Comparison of ENCODE assay signal across 30 cellular contexts in the genomic region with DNA sequence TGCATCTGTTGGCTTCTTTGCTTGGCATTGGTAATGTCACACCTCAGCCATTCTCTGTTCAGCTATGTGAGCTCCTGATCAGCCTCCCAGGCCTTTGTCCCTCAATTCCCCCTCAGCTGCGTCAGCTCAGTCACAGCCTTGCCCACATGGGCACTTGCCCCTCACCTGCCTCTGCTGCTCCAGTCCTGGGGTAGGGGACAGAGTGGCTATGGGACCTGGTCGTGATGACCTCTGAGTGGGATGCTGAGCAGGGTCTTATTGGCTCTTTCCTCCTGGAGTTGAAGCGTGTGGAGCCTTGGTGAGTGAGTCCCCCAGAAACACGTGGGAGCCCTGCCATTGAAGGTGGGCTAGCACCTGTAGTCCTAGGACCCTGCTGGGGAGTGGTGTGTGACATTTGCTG.
"Had no signal": no experiment of that assay in that cellular context is flagged by ENCODE, and none has a peak within 500 bp of the region (broad histone marks: within the 10 kb centered on the region; RNA-seq: fewer than 3 reads in every experiment).

No MANE protein-coding gene starts in this region.

- H3K27ac ChIP-seq: adrenal gland, body of pancreas, esophagus muscularis mucosa, foreskin keratinocyte, gastrocnemius medialis, WERI-Rb-1 had no signal

- ATAC-seq: activated CD4-positive, CD25-positive, alpha-beta regulatory T cell treated with anti-CD3 and anti-CD28 coated beads, Interleukin-2, amount 50 U/mL, for 24 hours; activated CD8-positive, alpha-beta T cell treated with anti-CD3 and anti-CD28 coated beads for 36 hours; activated naive CD8-positive, alpha-beta T cell treated with anti-CD3 and anti-CD28 coated beads, Interleukin-2, amount 50 U/mL, for 24 hours; body of pancreas; effector memory CD8-positive, alpha-beta T cell; foreskin keratinocyte; gastrocnemius medialis; T-helper 17 cell had no signal

- H3K4me1 Mint-ChIP-seq: activated B cell treated with CpG ODN at 0.5 μM for 24 hours had no signal

- H3K4me3 Mint-ChIP-seq: activated B cell treated with CpG ODN at 0.5 μM for 24 hours; activated CD8-positive, alpha-beta T cell treated with anti-CD3 and anti-CD28 coated beads for 36 hours; activated naive CD4-positive, alpha-beta T cell treated with anti-CD3 and anti-CD28 coated beads for 36 hours; activated naive CD4-positive, alpha-beta T cell treated with anti-CD3 and anti-CD28 coated beads, Interleukin-2, amount 50 U/mL, for 24 hours; activated naive CD8-positive, alpha-beta T cell treated with anti-CD3 and anti-CD28 coated beads for 36 hours; activated naive CD8-positive, alpha-beta T cell treated with anti-CD3 and anti-CD28 coated beads, Interleukin-2, amount 50 U/mL, for 24 hours; activated T-helper 1 cell treated with anti-CD3 and anti-CD28 coated beads, Interleukin-12 subunit alpha, Interleukin-12 subunit beta, Interleukin-2, Interleukin-4 antibody, amounts not matched to agents 30 ng/mL and 10 ng/mL and 1 ng/mL, durations not matched to agents 14 hours and 24 hours and 36 hours; effector memory CD8-positive, alpha-beta T cell; T-helper 17 cell; T-helper 2 cell treated with Interferon-gamma antibody and Interleukin-4, amounts not matched to agents 5 μg/mL and 100 μg/mL, for 36 hours had no signal

- H3K4me1 ChIP-seq: adrenal gland, body of pancreas, foreskin keratinocyte had no signal

- H3K9me3 ChIP-seq: adrenal gland, body of pancreas, esophagus muscularis mucosa, gastrocnemius medialis had no signal

- DNase-seq: activated B cell treated with CpG ODN at 0.5 μM for 24 hours; activated CD4-positive, alpha-beta T cell treated with anti-CD3 and anti-CD28 coated beads for 48 hours; activated CD4-positive, alpha-beta T cell treated with anti-CD3 and anti-CD28 coated beads, Interleukin-2, amount 50 U/mL, for 1 hour; activated CD4-positive, alpha-beta T cell treated with anti-CD3 and anti-CD28 coated beads, Interleukin-2, amount 50 U/mL, for 48 hours; activated CD8-positive, alpha-beta memory T cell treated with anti-CD3 and anti-CD28 coated beads for 24 hours; activated CD8-positive, alpha-beta T cell treated with anti-CD3 and anti-CD28 coated beads for 36 hours; activated effector memory CD4-positive, alpha-beta T cell treated with anti-CD3 and anti-CD28 coated beads, Interleukin-2, amount 50 U/mL, for 16 hours; activated naive CD4-positive, alpha-beta T cell treated with anti-CD3 and anti-CD28 coated beads for 36 hours; activated naive CD8-positive, alpha-beta T cell treated with anti-CD3 and anti-CD28 coated beads for 36 hours; activated naive CD8-positive, alpha-beta T cell treated with anti-CD3 and anti-CD28 coated beads, Interleukin-2, amount 50 U/mL, for 24 hours; activated T-cell treated with anti-CD3 and anti-CD28 coated beads, Interleukin-2, amount 50 U/mL, for 48 hours; adrenal gland; amygdala; aorta; body of pancreas; caudate nucleus; effector memory CD8-positive, alpha-beta T cell; erythroblast; foreskin keratinocyte; gastrocnemius medialis; T-helper 1 cell; T-helper 17 cell; T1000; WERI-Rb-1 had no signal

- H3K36me3 ChIP-seq: adrenal gland, esophagus muscularis mucosa, gastrocnemius medialis, WERI-Rb-1 had no signal

- H3K9me3 Mint-ChIP-seq: activated B cell treated with CpG ODN at 0.5 μM for 24 hours; activated CD8-positive, alpha-beta T cell treated with anti-CD3 and anti-CD28 coated beads for 36 hours; activated naive CD4-positive, alpha-beta T cell treated with anti-CD3 and anti-CD28 coated beads for 36 hours; activated naive CD4-positive, alpha-beta T cell treated with anti-CD3 and anti-CD28 coated beads, Interleukin-2, amount 50 U/mL, for 24 hours; activated naive CD8-positive, alpha-beta T cell treated with anti-CD3 and anti-CD28 coated beads for 36 hours; activated naive CD8-positive, alpha-beta T cell treated with anti-CD3 and anti-CD28 coated beads, Interleukin-2, amount 50 U/mL, for 24 hours; activated T-helper 1 cell treated with anti-CD3 and anti-CD28 coated beads, Interleukin-12 subunit alpha, Interleukin-12 subunit beta, Interleukin-2, Interleukin-4 antibody, amounts not matched to agents 30 ng/mL and 10 ng/mL and 1 ng/mL, durations not matched to agents 14 hours and 24 hours and 36 hours; activated T-helper 2 cell treated with anti-CD3 and anti-CD28 coated beads, Interferon-gamma antibody, Interleukin-2, Interleukin-4, amounts not matched to agents 10 μg/mL and 5 μg/mL and 100 μg/mL, durations not matched to agents 14 hours and 24 hours and 36 hours; effector memory CD8-positive, alpha-beta T cell; T-helper 2 cell treated with Interferon-gamma antibody and Interleukin-4, amounts not matched to agents 5 μg/mL and 100 μg/mL, for 36 hours had no signal

- H3K27me3 ChIP-seq: adrenal gland, body of pancreas, gastrocnemius medialis had no signal

- H3K36me3 Mint-ChIP-seq: activated naive CD4-positive, alpha-beta T cell treated with anti-CD3 and anti-CD28 coated beads, Interleukin-2, amount 50 U/mL, for 24 hours; activated naive CD8-positive, alpha-beta T cell treated with anti-CD3 and anti-CD28 coated beads for 36 hours had no signal

- H3K4me3 ChIP-seq: adrenal gland, body of pancreas, esophagus muscularis mucosa, gastrocnemius medialis had no signal

- H3K27ac Mint-ChIP-seq: activated B cell treated with CpG ODN at 0.5 μM for 24 hours; activated CD8-positive, alpha-beta T cell treated with anti-CD3 and anti-CD28 coated beads for 36 hours; activated naive CD4-positive, alpha-beta T cell treated with anti-CD3 and anti-CD28 coated beads for 36 hours; activated naive CD4-positive, alpha-beta T cell treated with anti-CD3 and anti-CD28 coated beads, Interleukin-2, amount 50 U/mL, for 24 hours; activated naive CD8-positive, alpha-beta T cell treated with anti-CD3 and anti-CD28 coated beads for 36 hours; activated naive CD8-positive, alpha-beta T cell treated with anti-CD3 and anti-CD28 coated beads, Interleukin-2, amount 50 U/mL, for 24 hours; activated T-helper 1 cell treated with anti-CD3 and anti-CD28 coated beads, Interleukin-12 subunit alpha, Interleukin-12 subunit beta, Interleukin-2, Interleukin-4 antibody, amounts not matched to agents 30 ng/mL and 10 ng/mL and 1 ng/mL, durations not matched to agents 14 hours and 24 hours and 36 hours; activated T-helper 2 cell treated with anti-CD3 and anti-CD28 coated beads, Interferon-gamma antibody, Interleukin-2, Interleukin-4, amounts not matched to agents 10 μg/mL and 5 μg/mL and 100 μg/mL, durations not matched to agents 14 hours and 24 hours and 36 hours; effector memory CD8-positive, alpha-beta T cell; T-helper 17 cell; T-helper 2 cell treated with Interferon-gamma antibody and Interleukin-4, amounts not matched to agents 5 μg/mL and 100 μg/mL, for 36 hours had no signal

- H3K27me3 Mint-ChIP-seq: activated CD8-positive, alpha-beta T cell treated with anti-CD3 and anti-CD28 coated beads for 36 hours; activated naive CD4-positive, alpha-beta T cell treated with anti-CD3 and anti-CD28 coated beads, Interleukin-2, amount 50 U/mL, for 24 hours; activated naive CD8-positive, alpha-beta T cell treated with anti-CD3 and anti-CD28 coated beads for 36 hours; activated naive CD8-positive, alpha-beta T cell treated with anti-CD3 and anti-CD28 coated beads, Interleukin-2, amount 50 U/mL, for 24 hours; T-helper 17 cell had no signal
